Comparison of ENCODE assay signal across 7 cellular contexts in the genomic region with DNA sequence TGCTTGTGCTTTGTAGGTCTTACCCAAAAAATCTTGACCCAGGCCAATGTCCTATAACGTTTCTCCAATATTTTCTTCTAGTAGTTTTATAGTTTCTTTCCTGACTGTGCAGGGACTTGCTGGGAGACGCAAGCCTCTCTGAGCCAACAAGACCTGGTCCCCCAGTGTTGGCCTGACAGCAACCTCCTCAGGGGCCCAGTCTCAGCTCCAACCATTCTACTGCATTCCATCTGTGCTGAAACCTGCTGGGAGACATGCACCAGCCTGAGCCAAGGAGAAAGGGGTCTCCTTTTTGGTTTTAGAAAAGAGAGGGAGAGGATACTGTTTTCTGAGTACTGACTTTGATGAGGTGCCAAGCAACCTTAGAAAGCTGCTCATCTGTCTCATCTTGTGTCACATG.
"Had no signal": no experiment of that assay in that cellular context is flagged by ENCODE, and none has a peak within 500 bp of the region (broad histone marks: within the 10 kb centered on the region; RNA-seq: fewer than 3 reads in every experiment).

No MANE protein-coding gene starts in this region.

- DNase-seq: GOT3, HFFc6, KBM-7 had no signal

- H3K27ac Mint-ChIP-seq: HFFc6, IgD-negative memory B cell had no signal

- H3K4me3 Mint-ChIP-seq: HFFc6, IgD-negative memory B cell had no signal

- H3K4me1 Mint-ChIP-seq: IgD-negative memory B cell had no signal

- H3K36me3 ChIP-seq: HAP-1 had no signal

- H3K36me3 Mint-ChIP-seq: IgD-negative memory B cell had no signal

- FAIRE-seq: HepG2 had no signal

- H3K4me3 ChIP-seq: HAP-1 had no signal

- H3K9me3 Mint-ChIP-seq: HFFc6 had no signal

- ATAC-seq: HCT116, HepG2 had no signal

- H3K27me3 Mint-ChIP-seq: IgD-negative memory B cell had no signal
